ENCODE assay signal across 8 cellular contexts in the genomic region with DNA sequence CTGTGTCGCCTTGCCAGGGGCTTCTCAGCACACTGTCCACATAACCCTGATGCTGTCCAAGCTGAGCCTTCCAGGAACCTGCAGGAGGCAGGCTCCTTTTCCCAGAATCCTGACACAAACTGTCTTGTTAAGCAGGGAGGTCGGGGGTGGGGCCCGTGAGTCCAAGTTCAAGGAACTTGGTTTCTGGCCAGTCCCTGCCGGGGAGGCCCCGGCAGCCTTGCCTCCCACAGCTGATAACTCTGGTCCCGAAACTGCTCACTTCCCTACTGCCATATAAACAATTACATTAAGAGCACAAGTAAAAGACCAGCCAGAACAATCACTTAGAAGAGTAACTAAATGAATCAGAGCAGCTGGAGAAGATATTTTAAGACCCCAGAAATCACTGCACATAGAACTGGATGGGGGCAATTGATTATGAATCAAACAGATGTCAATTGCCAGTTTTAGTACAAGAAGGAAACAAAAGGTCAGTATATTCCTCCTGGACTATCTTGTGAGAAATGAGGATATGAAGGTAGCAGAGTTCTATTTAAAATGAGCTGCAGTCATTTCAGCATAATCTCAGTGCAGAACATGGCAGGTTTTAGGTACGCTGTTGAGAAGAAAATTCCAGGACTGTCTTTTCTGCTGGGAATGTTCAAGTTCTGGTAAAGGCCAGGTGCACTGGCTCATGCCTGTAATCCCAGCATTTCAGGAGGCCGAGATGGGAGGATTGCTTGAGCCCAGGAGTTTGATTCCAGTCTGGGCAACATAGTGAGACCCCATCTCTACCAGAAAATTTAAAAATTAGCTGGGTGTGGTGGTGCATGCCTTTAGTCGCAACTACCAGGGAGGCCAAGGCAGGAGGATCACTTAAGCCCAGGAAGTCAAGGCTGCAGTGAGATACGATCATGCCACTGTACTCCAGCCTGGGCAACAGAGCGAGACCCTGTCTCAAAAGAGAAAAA.
A peak's percentile ranks its signal among the peaks of the same experiment; 100 is the strongest.
DNase-seq lines count a peak whose midpoint lies in the region; ATAC-seq and TF ChIP-seq lines count a peak whose summit lies in the region.

No MANE protein-coding gene starts in this region.

- no peaks in the 10 kb centered on the region for H3K27me3 ChIP-seq in muscle layer of duodenum (ENCODE audit: low read depth, low read length)

- peak; percentile 13 for TF ChIP-seq CTCF in AG09319 (IDR thresholded peaks at IDR 0.05; ENCODE audit: low read depth, low read length)
- TF ChIP-seq CTCF in choroid plexus epithelial cell (conservative IDR thresholded peaks at IDR 0.05; ENCODE audit: low read depth, low read length): peak; percentile 13

- H3K27ac ChIP-seq in muscle layer of duodenum (ENCODE audit: low read length): peak overlapping the region; percentile 16

- no peaks in the 10 kb centered on the region for H3K36me3 ChIP-seq in muscle layer of duodenum (ENCODE audit: control insufficient read depth in 1 of 2, insufficient read depth in 2 of 2, low read length in 2 of 2)

- H3K4me3 ChIP-seq in choroid plexus epithelial cell (ENCODE audit: low read depth, low read length) (no peak overlapping the region), muscle layer of duodenum (ENCODE audit: low read depth in 1 of 2, low read length in 2 of 2) (no peak overlapping the region)

- ATAC-seq in GM19372 (IDR thresholded peaks at IDR 0.05; ENCODE audit: low read depth, unreplicated experiment): peak; percentile 90
- ATAC-seq in HG03159 (IDR thresholded peaks at IDR 0.05; ENCODE audit: unreplicated experiment): peak; percentile 95

- DNase-seq in AG09319 (ENCODE audit: extremely low read depth, low read depth) (no peak), choroid plexus epithelial cell (ENCODE audit: low read depth) (peak; percentile 35), NCI-H524 treated with DMSO at 0.1 percent for 48 hours (lab: John Stamatoyannopoulos, UW) (no peak), retina (no peak), NCI-H1436 (lab: John Stamatoyannopoulos, UW) (no peak)

- H3K4me1 ChIP-seq in muscle layer of duodenum (ENCODE audit: control insufficient read depth in 1 of 2, insufficient read depth in 2 of 2, low read length in 2 of 2): peaks cover 4 to 9% of the 10 kb centered on the region in 2 donors

- H3K9me3 ChIP-seq in muscle layer of duodenum (ENCODE audit: control insufficient read depth in 1 of 2, low read length in 2 of 2): no peaks in the 10 kb centered on the region
